Comparison of ENCODE assay signal across 1 cellular context in genomic region chr5:82393951-82394350, GRCh38.
TF ChIP-seq lines count a peak whose summit lies in the region.

No MANE protein-coding gene starts in this region.

TF ChIP-seq in IMR-90, 13 proteins besides CTCF, POLR2A, EP300 and RAD21:
- TF ChIP-seq MAFK (IDR thresholded peaks at IDR 0.05; ENCODE audit: low read depth, low read length) (no peak), BHLHE40 (IDR thresholded peaks at IDR 0.05; ENCODE audit: low read depth, low read length) (no peak)
